In genomic region chr17:12967962-12968361, GRCh38 we compare ENCODE assay signal across 23 cellular contexts. TPM values are rescaled to one million over a fixed set of nuclear protein-coding genes. Genes with fewer than 3 reads are reported as not detected.
DNase-seq lines count a peak whose midpoint lies in the region; ATAC-seq, FAIRE-seq and TF ChIP-seq lines count a peak whose summit lies in the region.
"Had no signal": no experiment of that assay in that cellular context is flagged by ENCODE, and none has a peak within 500 bp of the region (broad histone marks: within the 10 kb centered on the region; RNA-seq: fewer than 3 reads in every experiment).

No MANE protein-coding gene starts in this region.

- H3K27ac ChIP-seq in A549 (no peak overlapping the region), HEK293 (ENCODE audit: extremely low read depth, low read depth, low read length) (no peak overlapping the region), upper lobe of right lung (no peak overlapping the region)
- H3K27ac ChIP-seq: 22Rv1; BLaER1 treated with 17β-estradiol and CSF1 and Interleukin-3, amounts not matched to agents 10 nM and 100 nM; C4-2B had no signal

- peak; percentile 76 for FAIRE-seq in A549 (lab: Jason Lieb, UNC)
- FAIRE-seq: GM12878, GM12892, GM18507 had no signal

- intact Hi-C loops in upper lobe of right lung (cut with DNase I) (no loop called here), left ventricle myocardium superior (cut with micrococcal nuclease) (no loop called here)

- TF ChIP-seq POLR2A in A549 (IDR thresholded peaks at IDR 0.05; ENCODE audit: low read length), result no peak

- H3K4me1 ChIP-seq in A549 (no peaks in the 10 kb centered on the region), HEK293 (ENCODE audit: control insufficient read depth, insufficient read depth, low read length) (no peaks in the 10 kb centered on the region), upper lobe of right lung (no peaks in the 10 kb centered on the region)
- H3K4me1 ChIP-seq: BE2C had no signal

- TF ChIP-seq CTCF in A549 (IDR thresholded peaks at IDR 0.05), result no peak
- no peak for TF ChIP-seq CTCF in HEK293 (tag by site-specific recombination; IDR thresholded peaks at IDR 0.05)
- TF ChIP-seq CTCF in upper lobe of right lung (IDR thresholded peaks at IDR 0.05), result no peak

- no peak for TF ChIP-seq RAD21 in A549 (conservative IDR thresholded peaks at IDR 0.05 in 1 of 2, IDR thresholded peaks at IDR 0.05 in 1 of 2)

- H3K4me3 ChIP-seq in A549, result no peak overlapping the region
- no peak overlapping the region for H3K4me3 ChIP-seq in HEK293 (ENCODE audit: low read depth, low read length)
- H3K4me3 ChIP-seq in upper lobe of right lung, result no peak overlapping the region
- H3K4me3 ChIP-seq: BLaER1 treated with 17β-estradiol and CSF1 and Interleukin-3, amounts not matched to agents 10 nM and 100 nM; GM12878 had no signal

- no peaks in the 10 kb centered on the region for H3K27me3 ChIP-seq in upper lobe of right lung
- H3K27me3 ChIP-seq: BE2C; BLaER1 treated with 17β-estradiol and CSF1 and Interleukin-3, amounts not matched to agents 10 nM and 100 nM had no signal

- H3K36me3 ChIP-seq in HEK293 (ENCODE audit: control insufficient read depth in 2 of 2, insufficient read depth in 1 of 2, low read length in 2 of 2), result peaks cover 0 to 6% of the 10 kb centered on the region in 2 experiments; a peak in 1 of 3 replicates
- no peaks in the 10 kb centered on the region for H3K36me3 ChIP-seq in upper lobe of right lung
- H3K36me3 ChIP-seq: BE2C had no signal

- H3K4me2 ChIP-seq in A549, result no peak overlapping the region

- POLR2A ChIA-PET in A549 (lab: Yijun Ruan, JAX), result no interaction called here
- POLR2A ChIA-PET in HEK293 (lab: Yijun Ruan, JAX), result no interaction called here

- no peaks in the 10 kb centered on the region for H3K9me3 ChIP-seq in A549
- no peaks in the 10 kb centered on the region for H3K9me3 ChIP-seq in HEK293 (ENCODE audit: control insufficient read depth, insufficient read depth, low read depth, low read length)
- H3K9me3 ChIP-seq in upper lobe of right lung, result no peaks in the 10 kb centered on the region
- H3K9me3 ChIP-seq: BE2C; BLaER1 treated with 17β-estradiol and CSF1 and Interleukin-3, amounts not matched to agents 10 nM and 100 nM had no signal

- DNase-seq in A549 (ENCODE audit: low read depth in 1 of 2, low spot score in 1 of 2) (no peak), upper lobe of right lung (peak; percentile 11), left ventricle myocardium superior (no peak), COLO829 (ENCODE audit: low spot score) (no peak)
- DNase-seq: ACHN; BE2C; CD4-positive, alpha-beta T cell; CD8-positive, alpha-beta T cell; COR-L47; DMS 273 treated with DMSO at 0.1 percent for 48 hours; DMS153; DMS53; DMS79; DND-41; EL; GDM1 had no signal

- CTCF ChIA-PET in A549 (lab: Yijun Ruan, JAX) (interaction anchor here (0.7 to 2.9 kb wide), 2 partner anchors 35 to 787 kb away, joined by 3 to 13 read pairs; no protein-coding TSS in a partner anchor), HEK293 (lab: Yijun Ruan, JAX) (no interaction called here)

- TF ChIP-seq EP300 in A549 (IDR thresholded peaks at IDR 0.05), result no peak

- WGBS in A549 (ENCODE audit: missing lambda C conversion rate), result 56% methylated on average over 11 of the region's 11 CpGs

- ATAC-seq in A549 (no peak), upper lobe of right lung (no peak), left ventricle myocardium superior (no peak)
- ATAC-seq: CD8-positive, alpha-beta T cell; GM12878 had no signal

TF ChIP-seq in A549, 52 proteins besides CTCF, POLR2A, EP300 and RAD21:
- no peak for TF ChIP-seq E2F6 (IDR thresholded peaks at IDR 0.05; ENCODE audit: borderline replicate concordance, low read depth)
- no peak for TF ChIP-seq BHLHE40 (IDR thresholded peaks at IDR 0.05; ENCODE audit: low read depth, low read length)

TF ChIP-seq in HEK293, 187 proteins besides CTCF, POLR2A, EP300 and RAD21:
- TF ChIP-seq ZNF239 (tag by site-specific recombination; IDR thresholded peaks at IDR 0.05), result no peak
- peak; percentile 75 for TF ChIP-seq ZFP69B (tag by site-specific recombination; IDR thresholded peaks at IDR 0.05)
- peak; percentile 81 for TF ChIP-seq ZNF692 (tag by site-specific recombination; IDR thresholded peaks at IDR 0.05)

RNA-seq across cellular contexts. Expression of gene ELAC2, which starts 49.9 kb away (rescaled TPM):
- polyA plus RNA-seq in A549 (2011; rRNA removed), result 97.9 and 103 TPM in 2 replicates
- 159 and 180 TPM in 2 replicates for polyA plus RNA-seq in A549 (2012; cell fraction: cytosol; rRNA removed)
- polyA plus RNA-seq in A549 (2012; cell fraction: nucleus; rRNA removed), result 366 and 419 TPM in 2 replicates
- 106 to 114 TPM (median 109 TPM) in 3 replicates for polyA plus RNA-seq in A549 (2017; fragmentation: RNase III; extraction: RNeasy Plus Mini Kit Qiagen cat#74134 plus additional on column Dnase treatment)
- 197 and 211 TPM in 2 replicates for polyA minus RNA-seq in A549 (2011; rRNA and poly(A)+ RNA removed)
- total RNA-seq in upper lobe of right lung, result 35.3 TPM
- 66.2 TPM for total RNA-seq in left ventricle myocardium superior
